In the genomic region with DNA sequence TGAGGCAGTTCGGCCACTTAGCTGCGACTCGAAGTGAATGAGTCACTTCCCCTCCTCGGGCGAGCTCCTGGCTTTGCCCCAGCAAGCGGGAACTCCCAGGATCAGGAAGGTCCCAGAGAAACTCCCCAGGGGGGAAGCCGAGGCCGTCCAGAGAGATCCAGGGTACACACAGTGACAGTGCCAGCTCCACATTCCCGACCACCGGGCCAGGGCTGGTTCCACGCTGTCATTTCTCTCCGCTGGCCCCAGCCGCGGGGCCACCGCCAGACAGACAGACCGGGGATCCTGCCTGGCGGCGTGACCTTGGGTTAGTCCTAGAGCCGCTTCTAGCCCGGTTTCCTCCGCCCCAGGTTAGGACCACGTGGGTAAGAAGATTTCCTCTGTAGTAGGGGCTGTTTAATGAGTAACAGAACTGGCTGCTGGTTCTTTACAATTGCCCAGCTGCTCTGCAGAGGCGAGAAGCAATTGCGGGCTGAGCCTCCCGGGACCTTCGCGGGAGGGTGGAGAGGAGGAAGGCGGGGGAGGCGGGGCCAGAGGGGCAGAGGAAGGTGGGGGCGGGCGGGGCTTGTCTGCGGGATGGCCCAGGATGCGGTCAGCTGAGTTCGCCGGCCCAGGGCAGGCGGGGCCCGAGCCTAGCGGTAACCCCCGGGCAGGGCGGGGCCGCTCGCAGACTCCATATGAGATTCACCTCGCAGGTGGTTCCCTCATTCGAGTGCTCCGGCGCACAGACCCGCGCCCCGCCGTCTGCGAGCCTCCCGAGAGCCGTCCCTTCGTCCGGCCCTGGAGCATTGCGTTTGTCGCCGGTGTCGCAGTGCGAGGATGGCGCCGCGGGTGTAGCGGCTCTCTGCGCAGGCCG, we compare ENCODE assay signal across 8 cellular contexts. TPM values are rescaled to one million over a fixed set of nuclear protein-coding genes. Genes with fewer than 3 reads are reported as not detected.
DNase-seq lines count a peak whose midpoint lies in the region; ATAC-seq and TF ChIP-seq lines count a peak whose summit lies in the region.

A gene (plus strand): TSS at position 707 of the 856 bp plus-strand sequence. CDS start 5,519 bp downstream, outside the sequence.

- no peaks in the 10 kb centered on the region for H3K9me3 ChIP-seq in HUES48 (ENCODE audit: control insufficient read depth, insufficient read depth, low read length)

- peaks cover 38% of the 10 kb centered on the region for H3K4me1 Mint-ChIP-seq in activated T-helper 17 cell treated with anti-CD3 and anti-CD28 coated beads, Interleukin-2, amount 50 U/mL, for 72 hours
- peaks cover 65 to 72% of the 10 kb centered on the region in 2 donors for H3K4me1 Mint-ChIP-seq in natural killer cell treated with Interleukin-12 subunit alpha and Interleukin-12 subunit beta and Interleukin-15 and Interleukin-18, amount 100 ng/mL, for 72 hours (ENCODE audit: low read depth in 2 of 2)

- TF ChIP-seq CTCF in RWPE1 (conservative IDR thresholded peaks at IDR 0.05; ENCODE audit: low read depth) (no peak), fibroblast of mammary gland (conservative IDR thresholded peaks at IDR 0.05; ENCODE audit: control insufficient read depth, insufficient read depth, low read depth, low read length) (no peak)

- peaks cover 64% of the 10 kb centered on the region for H3K36me3 Mint-ChIP-seq in activated T-helper 17 cell treated with anti-CD3 and anti-CD28 coated beads, Interleukin-2, amount 50 U/mL, for 72 hours (ENCODE audit: low read depth)
- H3K36me3 Mint-ChIP-seq in natural killer cell treated with Interleukin-12 subunit alpha and Interleukin-12 subunit beta and Interleukin-15 and Interleukin-18, amount 100 ng/mL, for 72 hours = peaks cover 22% of the 10 kb centered on the region

- POLR2A ChIA-PET in RWPE1 (lab: Yijun Ruan, JAX; ENCODE audit: low non-redundant PET) = no interaction called here

- DNase-seq in DMS 273 (lab: John Stamatoyannopoulos, UW; ENCODE audit: unreplicated experiment) (peak; percentile 91), RWPE1 (ENCODE audit: low spot score) (peak; percentile 90), fibroblast of mammary gland (ENCODE audit: low read depth) (peak; percentile 97)
- DNase-seq in natural killer cell treated with Interleukin-12 subunit alpha and Interleukin-12 subunit beta and Interleukin-15 and Interleukin-18, amount 100 ng/mL, for 72 hours (ENCODE audit: low spot score) = peak; percentile 97
- peak; percentile 92 for DNase-seq in stimulated activated naive CD8-positive, alpha-beta T cell treated with anti-CD3 and anti-CD28 coated beads, Interleukin-15, Interleukin-2, amounts not matched to agents 100 U/mL and 50 U/mL, for 24 hours

- peaks cover 29% of the 10 kb centered on the region for H3K4me1 ChIP-seq in HUES48 (ENCODE audit: control insufficient read depth, insufficient read depth, low read length)

- H3K27ac ChIP-seq in HUES48 (ENCODE audit: low read depth, low read length) = peak within 1 kb of the TSS; percentile 95
- peak within 1 kb of the TSS; percentile 100 for H3K27ac ChIP-seq in RWPE1

- H3K4me3 Mint-ChIP-seq in activated T-helper 17 cell treated with anti-CD3 and anti-CD28 coated beads, Interleukin-2, amount 50 U/mL, for 72 hours = peak within 1 kb of the TSS; percentile 81
- H3K4me3 Mint-ChIP-seq in natural killer cell treated with Interleukin-12 subunit alpha and Interleukin-12 subunit beta and Interleukin-15 and Interleukin-18, amount 100 ng/mL, for 72 hours = peak within 1 kb of the TSS; percentile 91

- CTCF ChIA-PET in RWPE1 (lab: Yijun Ruan, JAX) = interaction anchor here (1.1 to 1.5 kb wide), 2 partner anchors 21 to 97 kb away, joined by 4 to 6 read pairs; no protein-coding TSS in a partner anchor

- peak within 1 kb of the TSS; percentile 92 for H3K27ac Mint-ChIP-seq in activated T-helper 17 cell treated with anti-CD3 and anti-CD28 coated beads, Interleukin-2, amount 50 U/mL, for 72 hours
- peak within 1 kb of the TSS; percentile 97 to 100 for H3K27ac Mint-ChIP-seq in natural killer cell treated with Interleukin-12 subunit alpha and Interleukin-12 subunit beta and Interleukin-15 and Interleukin-18, amount 100 ng/mL, for 72 hours

- H3K9ac ChIP-seq in HUES48 (ENCODE audit: low read depth, low read length) = peak within 1 kb of the TSS; percentile 91

- no peaks in the 10 kb centered on the region for H3K27me3 ChIP-seq in HUES48 (ENCODE audit: control insufficient read depth, insufficient read depth, low read length)

- H3K9me3 Mint-ChIP-seq in activated T-helper 17 cell treated with anti-CD3 and anti-CD28 coated beads, Interleukin-2, amount 50 U/mL, for 72 hours = no peaks in the 10 kb centered on the region
- H3K9me3 Mint-ChIP-seq in natural killer cell treated with Interleukin-12 subunit alpha and Interleukin-12 subunit beta and Interleukin-15 and Interleukin-18, amount 100 ng/mL, for 72 hours = no peaks in the 10 kb centered on the region

- no peaks in the 10 kb centered on the region for H3K27me3 Mint-ChIP-seq in activated T-helper 17 cell treated with anti-CD3 and anti-CD28 coated beads, Interleukin-2, amount 50 U/mL, for 72 hours
- H3K27me3 Mint-ChIP-seq in natural killer cell treated with Interleukin-12 subunit alpha and Interleukin-12 subunit beta and Interleukin-15 and Interleukin-18, amount 100 ng/mL, for 72 hours = no peaks in the 10 kb centered on the region

- peak; percentile 49 for ATAC-seq in GM21423 (IDR thresholded peaks at IDR 0.05; ENCODE audit: unreplicated experiment)
- ATAC-seq in activated T-helper 17 cell treated with anti-CD3 and anti-CD28 coated beads, Interleukin-2, amount 50 U/mL, for 72 hours (replicated peaks) = peak; percentile 70
- peak; percentile 87 to 88 for ATAC-seq in natural killer cell treated with Interleukin-12 subunit alpha and Interleukin-12 subunit beta and Interleukin-15 and Interleukin-18, amount 100 ng/mL, for 72 hours
- peak; percentile 73 for ATAC-seq in stimulated activated naive CD8-positive, alpha-beta T cell treated with anti-CD3 and anti-CD28 coated beads, Interleukin-15, Interleukin-2, amounts not matched to agents 100 U/mL and 50 U/mL, for 24 hours

- peaks cover 30% of the 10 kb centered on the region for H3K36me3 ChIP-seq in HUES48 (ENCODE audit: control insufficient read depth, insufficient read depth, low read length)

- H3K4me3 ChIP-seq in HUES48 (ENCODE audit: low read depth, low read length) (peak within 1 kb of the TSS; percentile 90), fibroblast of mammary gland (ENCODE audit: control insufficient read depth, low read depth, low read length) (peak within 1 kb of the TSS; percentile 79)

RNA-seq across cellular contexts. Expression of the gene that starts here (rescaled TPM):
- total RNA-seq in activated T-helper 17 cell treated with anti-CD3 and anti-CD28 coated beads, Interleukin-2, amount 50 U/mL, for 72 hours = 10 to 100 TPM; 69.1 to 83.9 TPM
- 100 to 1,000 TPM in 1 of 2 donors, 10 to 100 TPM in 1; 93.2 to 145 TPM for total RNA-seq in natural killer cell treated with Interleukin-12 subunit alpha and Interleukin-12 subunit beta and Interleukin-15 and Interleukin-18, amount 100 ng/mL, for 72 hours

Comparison
In these comparisons a context has a peak if more than half of its experiments do, and no peak if none do; other contexts are left out.
1. Peak in every context shown above with its lines: DNase-seq, ATAC-seq, H3K4me3 ChIP-seq and H3K27ac ChIP-seq.